In genomic region chr1:248838357-248839167, GRCh38 we compare ENCODE assay signal across 8 cellular contexts. TPM values are rescaled to one million over a fixed set of nuclear protein-coding genes. Genes with fewer than 3 reads are reported as not detected.
DNase-seq lines count a peak whose midpoint lies in the region; ATAC-seq lines count a peak whose summit lies in the region.

No MANE protein-coding gene starts in this region.

- peak overlapping the region; percentile 53 for H3K18ac ChIP-seq in mesendoderm (ENCODE audit: low read length)

- ATAC-seq in GM19452 (IDR thresholded peaks at IDR 0.05; ENCODE audit: unreplicated experiment) (peak; percentile 62), HG03571 (IDR thresholded peaks at IDR 0.05; ENCODE audit: unreplicated experiment) (peak; percentile 67)
- peak; percentile 66 for ATAC-seq in effector memory CD8-positive, alpha-beta T cell (replicated peaks)

- H3K4me3 ChIP-seq in CD8-positive, alpha-beta memory T cell (ENCODE audit: low read length): peak overlapping the region; percentile 74
- H3K4me3 ChIP-seq in mesendoderm (ENCODE audit: low read length): peak overlapping the region; percentile 83

- H3K23ac ChIP-seq in mesendoderm (ENCODE audit: low read length): peak overlapping the region; percentile 59

- H3K27me3 ChIP-seq in CD8-positive, alpha-beta memory T cell (ENCODE audit: insufficient read depth, low read length, poor library complexity, severe bottlenecking): no peaks in the 10 kb centered on the region
- no peaks in the 10 kb centered on the region for H3K27me3 ChIP-seq in mesendoderm (ENCODE audit: insufficient read depth, low read length, poor library complexity)

- no peaks in the 10 kb centered on the region for H3K36me3 ChIP-seq in CD8-positive, alpha-beta memory T cell (ENCODE audit: insufficient read depth, low read length)
- H3K36me3 ChIP-seq in mesendoderm (ENCODE audit: control insufficient read depth, insufficient read depth, low read length): no peaks in the 10 kb centered on the region

- no CpG with 5 or more reads among the region's 82 CpGs for WGBS in mesendoderm (ENCODE audit: extremely low coverage, insufficient coverage, low lambda C conversion rate)

- H2BK15ac ChIP-seq in mesendoderm (replicated peaks; ENCODE audit: low read depth): no peak overlapping the region

- H3K4me1 Mint-ChIP-seq in CD8-positive, alpha-beta memory T cell: peaks cover 24 to 39% (median 36%) of the 10 kb centered on the region in 3 donors
- H3K4me1 Mint-ChIP-seq in effector memory CD8-positive, alpha-beta T cell (ENCODE audit: low read depth in 2 of 2): peaks cover 16 to 21% of the 10 kb centered on the region in 2 donors

- peaks cover 0 to 13% (median 0%) of the 10 kb centered on the region in 3 donors for H3K36me3 Mint-ChIP-seq in CD8-positive, alpha-beta memory T cell
- H3K36me3 Mint-ChIP-seq in effector memory CD8-positive, alpha-beta T cell (ENCODE audit: insufficient read depth): peaks cover 7% of the 10 kb centered on the region

- no peaks in the 10 kb centered on the region for H3K9me3 ChIP-seq in CD8-positive, alpha-beta memory T cell (ENCODE audit: low read length)

- H2BK5ac ChIP-seq in mesendoderm (ENCODE audit: low read length): peak overlapping the region; percentile 51

- no peak overlapping the region for H4K5ac ChIP-seq in mesendoderm (ENCODE audit: low read length)

- H3K4me2 ChIP-seq in mesendoderm (ENCODE audit: low read length): peak overlapping the region; percentile 98

- H3K27me3 Mint-ChIP-seq in CD8-positive, alpha-beta memory T cell: peaks cover 0 to under 1% of the 10 kb centered on the region in 2 donors
- H3K27me3 Mint-ChIP-seq in effector memory CD8-positive, alpha-beta T cell: peaks cover 1 to 3% of the 10 kb centered on the region in 2 donors

- POLR2A ChIA-PET in CD8-positive, alpha-beta memory T cell (lab: Charles Lee): interaction anchor here (1.0 to 5.1 kb wide), 5 partner anchors 11 to 36 kb away, joined by 5 to 57 read pairs (median 16); partner anchors contain the start of genes SH3BP5L and ZNF692

- H3K9ac ChIP-seq in mesendoderm (ENCODE audit: low read length): peak overlapping the region; percentile 96

- H2BK120ac ChIP-seq in mesendoderm (ENCODE audit: low read depth, low read length): no peak overlapping the region

- peaks cover 6% of the 10 kb centered on the region for H3K79me2 ChIP-seq in mesendoderm (ENCODE audit: control insufficient read depth, insufficient read depth, low read length)

- H3K4me1 ChIP-seq in CD8-positive, alpha-beta memory T cell (ENCODE audit: insufficient read depth, low read length): peaks cover 28% of the 10 kb centered on the region
- peaks cover 5% of the 10 kb centered on the region for H3K4me1 ChIP-seq in mesendoderm (ENCODE audit: control insufficient read depth, low read depth, low read length)

- H3K79me1 ChIP-seq in mesendoderm (ENCODE audit: low read length): peaks cover 4% of the 10 kb centered on the region

- DNase-seq in CD8-positive, alpha-beta memory T cell: peak; percentile 78 to 89 (median 83)
- DNase-seq in NCI-H82 treated with DMSO at 0.1 percent for 48 hours (lab: John Stamatoyannopoulos, UW; ENCODE audit: unreplicated experiment) (peak; percentile 81), mesendoderm (peak; percentile 97)
- peak; percentile 73 to 75 for DNase-seq in activated CD8-positive, alpha-beta memory T cell treated with anti-CD3 and anti-CD28 coated beads for 4 hours (ENCODE audit: low read depth in 2 of 2)
- peak; percentile 78 to 83 (median 80) for DNase-seq in effector memory CD8-positive, alpha-beta T cell
- peak; percentile 78 for DNase-seq in stimulated activated CD8-positive, alpha-beta memory T cell treated with anti-CD3 and anti-CD28 coated beads, Interleukin-15, amount 100 ng/mL, for 1 hour (ENCODE audit: low read depth)

- no peak overlapping the region for H4K8ac ChIP-seq in mesendoderm (ENCODE audit: low read depth, low read length)

- peak overlapping the region; percentile 22 for H3K4ac ChIP-seq in mesendoderm (ENCODE audit: low read depth, low read length)

- no peaks in the 10 kb centered on the region for H3K9me3 Mint-ChIP-seq in CD8-positive, alpha-beta memory T cell
- H3K9me3 Mint-ChIP-seq in effector memory CD8-positive, alpha-beta T cell: no peaks in the 10 kb centered on the region

- H3K56ac ChIP-seq in mesendoderm (ENCODE audit: low read length): peak overlapping the region; percentile 98

- H3K4me3 Mint-ChIP-seq in CD8-positive, alpha-beta memory T cell: no peak overlapping the region
- no peak overlapping the region for H3K4me3 Mint-ChIP-seq in effector memory CD8-positive, alpha-beta T cell

- H2AK5ac ChIP-seq in mesendoderm (ENCODE audit: low read length): no peak overlapping the region

- CTCF ChIA-PET in CD8-positive, alpha-beta memory T cell (lab: Charles Lee): interaction anchor here (0.6 to 4.0 kb wide), 5 partner anchors 12 to 24 kb away, joined by 3 to 49 read pairs (median 3); partner anchors contain the start of genes SH3BP5L and ZNF692

- H3K27ac ChIP-seq in CD8-positive, alpha-beta memory T cell (ENCODE audit: low read depth, low read length): peak overlapping the region; percentile 97
- peak overlapping the region; percentile 92 for H3K27ac ChIP-seq in mesendoderm (ENCODE audit: low read depth, low read length)

- H3K27ac Mint-ChIP-seq in CD8-positive, alpha-beta memory T cell: peak overlapping the region in 5 of 8 donors; percentile 98 to 100 (median 99)
- no peak overlapping the region for H3K27ac Mint-ChIP-seq in effector memory CD8-positive, alpha-beta T cell

RNA-seq across cellular contexts. Expression of gene ZNF672, which starts 0.5 kb away (rescaled TPM):
- total RNA-seq in CD8-positive, alpha-beta memory T cell: 10 to 100 TPM; 52.1 to 55.2 TPM
- 29.6 TPM for polyA plus RNA-seq in CD8-positive, alpha-beta memory T cell
- polyA plus RNA-seq in mesendoderm (2013, experiment 1 of 2): 19.2 TPM
- 18.9 TPM for polyA plus RNA-seq in mesendoderm (2013, experiment 2 of 2)

RNA-seq across cellular contexts. Expression of gene SH3BP5L, which starts 12.8 kb away (rescaled TPM):
- total RNA-seq in CD8-positive, alpha-beta memory T cell: 10 to 100 TPM; 20.1 to 21.8 TPM
- 3.8 TPM for polyA plus RNA-seq in CD8-positive, alpha-beta memory T cell
- 14.0 TPM for polyA plus RNA-seq in mesendoderm (2013, experiment 1 of 2)
- polyA plus RNA-seq in mesendoderm (2013, experiment 2 of 2): 13.8 TPM

RNA-seq across cellular contexts. Expression of gene ZNF692, which starts 20.3 kb away (rescaled TPM):
- total RNA-seq in CD8-positive, alpha-beta memory T cell: 10 to 100 TPM; 56.0 to 58.7 TPM
- polyA plus RNA-seq in CD8-positive, alpha-beta memory T cell: 9.6 TPM
- 15.1 TPM for polyA plus RNA-seq in mesendoderm (2013, experiment 1 of 2)
- 15.0 TPM for polyA plus RNA-seq in mesendoderm (2013, experiment 2 of 2)

Comparison
In these comparisons a context has a peak if more than half of its experiments do, and no peak if none do; other contexts are left out.
1. Peak in every context shown above with its lines: DNase-seq, ATAC-seq, H3K4me3 ChIP-seq and H3K27ac ChIP-seq.
2. H3K27ac Mint-ChIP-seq: peak in CD8-positive, alpha-beta memory T cell (5 of 8); none in effector memory CD8-positive, alpha-beta T cell (0 of 2).